ENCODE assay signal across 14 cellular contexts in genomic region chr22:24995649-24996180, GRCh38. TPM values are rescaled to one million over a fixed set of nuclear protein-coding genes. Genes with fewer than 3 reads are reported as not detected.
A peak's percentile ranks its signal among the peaks of the same experiment; 100 is the strongest.
DNase-seq lines count a peak whose midpoint lies in the region; ATAC-seq and TF ChIP-seq lines count a peak whose summit lies in the region.
"Had no signal": no experiment of that assay in that cellular context is flagged by ENCODE, and none has a peak within 500 bp of the region (broad histone marks: within the 10 kb centered on the region; RNA-seq: fewer than 3 reads in every experiment).

No MANE protein-coding gene starts in this region.

- H3K4me2 ChIP-seq in HCT116 (ENCODE audit: low read length): peak overlapping the region; percentile 78

- H3K9me3 ChIP-seq in HCT116 (ENCODE audit: control insufficient read depth in 1 of 2, insufficient read depth in 1 of 2, low read depth in 1 of 2, low read length in 2 of 2) (no peaks in the 10 kb centered on the region), mesodermal cell (ENCODE audit: control insufficient read depth, low read length) (no peaks in the 10 kb centered on the region)

- no peaks in the 10 kb centered on the region for H3K9me3 Mint-ChIP-seq in WTC11
- H3K9me3 Mint-ChIP-seq: brain had no signal

- CTCF ChIA-PET in HCT116 (lab: Charles Lee): interaction anchor here (0.6 to 0.7 kb wide), 2 partner anchors 25 to 38 kb away, joined by 3 read pairs; no protein-coding TSS in a partner anchor
- CTCF ChIA-PET in WTC11 (lab: Charles Lee): interaction anchor here (1.0 to 2.7 kb wide), 7 partner anchors 10 to 53 kb away, joined by 3 to 13 read pairs (median 4); no protein-coding TSS in a partner anchor

- RAD21 ChIA-PET in HCT116 (lab: Charles Lee; ENCODE audit: low non-redundant PET in 1 of 2, low total read pairs in 2 of 2, uncharacterized antibody in 2 of 2, unreplicated experiment in 2 of 2): no interaction called here

- peak overlapping the region; percentile 32; the same call in 1 of the 2 replicates for H3K4me3 Mint-ChIP-seq in WTC11
- H3K4me3 Mint-ChIP-seq: CD8-positive, alpha-beta memory T cell had no signal

- no peaks in the 10 kb centered on the region for H3K36me3 Mint-ChIP-seq in WTC11
- H3K36me3 Mint-ChIP-seq: brain; CD8-positive, alpha-beta memory T cell had no signal

- H3K79me2 ChIP-seq in ACC112 (ENCODE audit: control insufficient read depth, insufficient read depth, low read length, unreplicated experiment) (peaks cover 3% of the 10 kb centered on the region), HCT116 (ENCODE audit: insufficient read depth, low read length) (peaks cover 30% of the 10 kb centered on the region)

- H3K4me3 ChIP-seq in ACC112 (ENCODE audit: low read depth, low read length): peak overlapping the region; percentile 22; the same call in 1 of the 2 replicates
- H3K4me3 ChIP-seq in HCT116 (replicated peaks in 1 of 2; ENCODE audit: low read depth in 1 of 2, low read length in 2 of 2): peak overlapping the region in 1 of 2 experiments; percentile 8; a peak in 2 of 4 replicates
- no peak overlapping the region for H3K4me3 ChIP-seq in mesodermal cell (ENCODE audit: extremely low read depth, insufficient read depth, low read length, poor library complexity, severe bottlenecking)

- peak overlapping the region; percentile 63 for H3K27ac ChIP-seq in ACC112 (ENCODE audit: low read depth, low read length)
- peak overlapping the region; percentile 27 for H3K27ac ChIP-seq in HCT116 (ENCODE audit: low read depth, low read length)
- peak overlapping the region; percentile 87 for H3K27ac ChIP-seq in mesodermal cell (ENCODE audit: low read depth, low read length, severe bottlenecking)

- H3K27me3 Mint-ChIP-seq in WTC11 (ENCODE audit: low read depth): no peaks in the 10 kb centered on the region

- no peak for TF ChIP-seq CTCF in HCT116 (IDR thresholded peaks at IDR 0.05 in 2 of 3, conservative IDR thresholded peaks at IDR 0.05 in 1 of 3; ENCODE audit: borderline replicate concordance in 1 of 3, insufficient read depth in 1 of 3, low read depth in 2 of 3, low read length in 2 of 3)
- no peak for TF ChIP-seq CTCF in WTC11 (IDR thresholded peaks at IDR 0.05)

- H3K36me3 ChIP-seq in ACC112 (ENCODE audit: insufficient read depth, low read length) (no peaks in the 10 kb centered on the region), HCT116 (ENCODE audit: control insufficient read depth in 1 of 2, insufficient read depth in 2 of 2, low read length in 2 of 2) (no peaks in the 10 kb centered on the region), mesodermal cell (ENCODE audit: control insufficient read depth, insufficient read depth, low read length) (no peaks in the 10 kb centered on the region)

- H2AFZ ChIP-seq in ACC112 (ENCODE audit: low read length, unreplicated experiment) (no peak overlapping the region), HCT116 (ENCODE audit: low read depth, low read length, poor library complexity, severe bottlenecking) (no peak overlapping the region)

- no peaks in the 10 kb centered on the region for H3K9me2 ChIP-seq in HCT116 (ENCODE audit: insufficient read depth)

- peak overlapping the region; percentile 52 for H3K9ac ChIP-seq in HCT116 (ENCODE audit: low read length)

- H3K4me1 ChIP-seq in ACC112 (ENCODE audit: control insufficient read depth, insufficient read depth, low read length, unreplicated experiment) (peaks cover 51% of the 10 kb centered on the region), HCT116 (ENCODE audit: control insufficient read depth in 1 of 2, insufficient read depth in 2 of 2, low read length in 2 of 2) (peaks cover 62 to 69% of the 10 kb centered on the region in 2 experiments), mesodermal cell (ENCODE audit: control insufficient read depth, insufficient read depth, low read length, poor library complexity, severe bottlenecking) (peaks cover 42% of the 10 kb centered on the region)

- 0 out of 2 replicates have a peak, but pooled peaks cover 3% of the 10 kb centered on the region for H4K20me1 ChIP-seq in HCT116 (ENCODE audit: insufficient read depth)

- peaks cover 37% of the 10 kb centered on the region for H3K4me1 Mint-ChIP-seq in WTC11

- TF ChIP-seq RAD21 in HCT116 (IDR thresholded peaks at IDR 0.05; ENCODE audit: low read depth): no peak

- no peak for TF ChIP-seq POLR2A in HCT116 (IDR thresholded peaks at IDR 0.05; ENCODE audit: borderline replicate concordance, extremely low read depth, insufficient read depth, insufficient read length)

- peak overlapping the region; percentile 91; the same call in 1 of the 2 replicates for H3K27ac Mint-ChIP-seq in WTC11
- H3K27ac Mint-ChIP-seq: CD8-positive, alpha-beta memory T cell had no signal

- ATAC-seq in HCT116: no peak
- ATAC-seq in WTC11: no peak
- ATAC-seq in GM21529 (IDR thresholded peaks at IDR 0.05; ENCODE audit: unreplicated experiment): no peak

- 63 to 73% methylated on average over 1 of the region's 2 CpGs for WGBS in mesodermal cell (ENCODE audit: insufficient coverage in 2 of 2), 2 experiments

- no TSS peak for BruUV-seq in HCT116 (replicated peaks; lab: Mats Ljungman, UMichigan)

- DNase-seq in HCT116 (ENCODE audit: low read depth, low spot score) (no peak), WTC11 (ENCODE audit: low spot score) (no peak), NAMALWA (ENCODE audit: low spot score) (no peak), SIG-M5 (lab: John Stamatoyannopoulos, UW) (no peak)
- DNase-seq: activated gamma-delta T cell treated with Interleukin-2 at 50 U/mL for 16 hours; CD8-positive, alpha-beta memory T cell; effector memory CD4-positive, alpha-beta T cell; Kasumi-1; kidney had no signal

- H3K27me3 ChIP-seq in ACC112 (ENCODE audit: insufficient read depth, low read length): no peaks in the 10 kb centered on the region
- H3K27me3 ChIP-seq in HCT116 (ENCODE audit: insufficient read depth, low read length): no peaks in the 10 kb centered on the region

- POLR2A ChIA-PET in HCT116 (lab: Charles Lee) (no interaction called here), WTC11 (lab: Charles Lee) (interaction anchor here (0.6 kb wide), 1 partner anchor 297 kb away, joined by 4 read pairs; no protein-coding TSS in a partner anchor)

- intact Hi-C loops in HCT116 (cut with micrococcal nuclease): loop anchor here (2.0 kb wide), 1 partner anchor 31 kb away; no protein-coding TSS in a partner anchor

TF ChIP-seq in HCT116, 20 proteins besides CTCF, POLR2A, EP300 and RAD21:
- TF ChIP-seq JUND (IDR thresholded peaks at IDR 0.05) (no peak), POLR2AphosphoS5 (IDR thresholded peaks at IDR 0.05; ENCODE audit: low read depth, low read length) (no peak), CEBPB (IDR thresholded peaks at IDR 0.05; ENCODE audit: low read depth) (no peak)

TF ChIP-seq in WTC11, 78 proteins besides CTCF, POLR2A, EP300 and RAD21:
- TF ChIP-seq ZNF121 (CRISPR knock-in tag; IDR thresholded peaks at IDR 0.05) (no peak), MYBL2 (CRISPR knock-in tag; IDR thresholded peaks at IDR 0.05) (no peak), NFYB (CRISPR knock-in tag; conservative IDR thresholded peaks at IDR 0.05; ENCODE audit: low read depth) (no peak)

RNA-seq across cellular contexts. Expression of gene KIAA1671, which starts 43.2 kb away (rescaled TPM):
- total RNA-seq in HCT116 (2021; ENCODE audit: unreplicated experiment) (36.8 TPM), WTC11 (2021) (22.0 to 26.0 TPM (median 24.0 TPM) in 3 replicates)
- 13.2 and 13.5 TPM in 2 replicates for polyA plus RNA-seq in HCT116 (2012)
- polyA plus RNA-seq in mesodermal cell (2013, experiment 1 of 2): 18.5 TPM
- 17.5 TPM for polyA plus RNA-seq in mesodermal cell (2013, experiment 2 of 2)

RNA-seq across cellular contexts. Expression of gene LHFPL7, which starts 49.2 kb away (rescaled TPM):
- total RNA-seq in HCT116 (2021; ENCODE audit: unreplicated experiment) (not detected), WTC11 (2021) (not detected in 3 replicates)
- 0.17 TPM in 1 of 2 replicates, not detected in the other for polyA plus RNA-seq in HCT116 (2012)
- polyA plus RNA-seq in mesodermal cell (2013, experiment 1 of 2): not detected
- polyA plus RNA-seq in mesodermal cell (2013, experiment 2 of 2): not detected
- total RNA-seq: CD8-positive, alpha-beta memory T cell; frontal cortex; kidney had no signal
- polyA plus RNA-seq: CD8-positive, alpha-beta memory T cell had no signal

Comparison
In these comparisons a context has a peak if more than half of its experiments do, and no peak if none do; other contexts are left out.
1. H3K27ac ChIP-seq: peak in every context shown above with its lines; median percentile 87 in mesodermal cell; 63 in ACC112; 27 in HCT116.